23 cellular contexts compared by ENCODE assay signal in genomic region chr10:68047554-68048327, GRCh38. TPM values are rescaled to one million over a fixed set of nuclear protein-coding genes. Genes with fewer than 3 reads are reported as not detected.
DNase-seq lines count a peak whose midpoint lies in the region; ATAC-seq and TF ChIP-seq lines count a peak whose summit lies in the region.
"Had no signal": no experiment of that assay in that cellular context is flagged by ENCODE, and none has a peak within 500 bp of the region (broad histone marks: within the 10 kb centered on the region; RNA-seq: fewer than 3 reads in every experiment).

No MANE protein-coding gene starts in this region.

- H3K27me3 Mint-ChIP-seq in CD4-positive, CD25-positive, alpha-beta regulatory T cell: no peaks in the 10 kb centered on the region
- H3K27me3 Mint-ChIP-seq in activated B cell treated with CpG ODN at 0.5 μM for 24 hours (no peaks in the 10 kb centered on the region), memory B cell (no peaks in the 10 kb centered on the region)

- H3K4me1 ChIP-seq in CD4-positive, CD25-positive, alpha-beta regulatory T cell (ENCODE audit: control insufficient read depth, insufficient read depth, low read length, poor library complexity, severe bottlenecking): peaks cover 5% of the 10 kb centered on the region
- H3K4me1 ChIP-seq in hepatocyte (ENCODE audit: insufficient read depth): no peaks in the 10 kb centered on the region

- no peaks in the 10 kb centered on the region for H3K9me3 ChIP-seq in CD4-positive, CD25-positive, alpha-beta regulatory T cell (ENCODE audit: control insufficient read depth in 2 of 2, low read length in 2 of 2)
- no peaks in the 10 kb centered on the region for H3K9me3 ChIP-seq in hepatocyte (ENCODE audit: low read depth)
- H3K9me3 ChIP-seq: left ventricle myocardium inferior, SK-N-SH, stomach, transverse colon had no signal

- H3K27me3 ChIP-seq in CD4-positive, CD25-positive, alpha-beta regulatory T cell (ENCODE audit: control insufficient read depth, insufficient read depth, low read length): no peaks in the 10 kb centered on the region
- H3K27me3 ChIP-seq in hepatocyte: no peaks in the 10 kb centered on the region
- H3K27me3 ChIP-seq: stomach, transverse colon had no signal

- WGBS in hepatocyte (ENCODE audit: low lambda C conversion rate, missing lambda C conversion rate): 89% methylated on average over 3 of the region's 3 CpGs

- ATAC-seq in CD4-positive, CD25-positive, alpha-beta regulatory T cell (ENCODE audit: low read depth in 2 of 2): no peak
- no peak for ATAC-seq in activated B cell treated with CpG ODN at 0.5 μM for 24 hours (ENCODE audit: low read depth)
- no peak for ATAC-seq in memory B cell (ENCODE audit: low read depth)
- no peak for ATAC-seq in GM19467 (IDR thresholded peaks at IDR 0.05; ENCODE audit: unreplicated experiment)
- ATAC-seq in HG02884 (IDR thresholded peaks at IDR 0.05; ENCODE audit: unreplicated experiment): no peak
- no peak for ATAC-seq in GM18858 (IDR thresholded peaks at IDR 0.05; ENCODE audit: unreplicated experiment)
- ATAC-seq: activated T-cell treated with anti-CD3 and anti-CD28 coated beads, Interleukin-2, amount 50 U/mL, for 4 hours; K562 had no signal

- H2AFZ ChIP-seq in hepatocyte: no peak overlapping the region

- peaks cover 25 to 61% (median 49%) of the 10 kb centered on the region in 4 donors for H3K4me1 Mint-ChIP-seq in CD4-positive, CD25-positive, alpha-beta regulatory T cell
- peaks cover 61% of the 10 kb centered on the region for H3K4me1 Mint-ChIP-seq in activated B cell treated with CpG ODN at 0.5 μM for 24 hours
- H3K4me1 Mint-ChIP-seq in memory B cell: peaks cover 30% of the 10 kb centered on the region

- peaks cover 10% of the 10 kb centered on the region for H3K79me2 ChIP-seq in hepatocyte

- H3K4me3 ChIP-seq in CD4-positive, CD25-positive, alpha-beta regulatory T cell (ENCODE audit: low read depth, low read length): no peak overlapping the region
- no peak overlapping the region for H3K4me3 ChIP-seq in hepatocyte
- H3K4me3 ChIP-seq: K562, left ventricle myocardium inferior, stomach, transverse colon had no signal

- peak overlapping the region in 2 of 3 donors; percentile 63 to 73 for H3K27ac Mint-ChIP-seq in CD4-positive, CD25-positive, alpha-beta regulatory T cell
- H3K27ac Mint-ChIP-seq in activated B cell treated with CpG ODN at 0.5 μM for 24 hours (peak overlapping the region; percentile 50), memory B cell (peak overlapping the region; percentile 57)

- intact Hi-C loops in activated B cell treated with CpG ODN at 0.5 μM for 24 hours (cut with micrococcal nuclease): loop anchor here (2.0 kb wide), 1 partner anchor 27 kb away; the partner anchor contains the start of gene HERC4

- DNase-seq in CD4-positive, CD25-positive, alpha-beta regulatory T cell: no peak
- DNase-seq in H4 (ENCODE audit: low spot score): peak; percentile 5
- DNase-seq in activated B cell treated with CpG ODN at 0.5 μM for 24 hours: no peak
- DNase-seq in memory B cell (ENCODE audit: low spot score in 2 of 2): no peak
- no peak for DNase-seq in hepatocyte (ENCODE audit: low spot score)
- DNase-seq: activated CD4-positive, CD25-positive, alpha-beta regulatory T cell treated with anti-CD3 and anti-CD28 coated beads, Interleukin-2, amount 50 U/mL, for 72 hours; activated CD8-positive, alpha-beta memory T cell treated with anti-CD3 and anti-CD28 coated beads for 24 hours; activated naive CD4-positive, alpha-beta T cell treated with anti-CD3 and anti-CD28 coated beads, Interleukin-2, amount 50 U/mL, for 16 hours; activated T-cell treated with anti-CD3 and anti-CD28 coated beads, Interleukin-2, amount 50 U/mL, for 4 hours; head of caudate nucleus; left ventricle myocardium inferior; MV-4-11; NCI-H1930; NCI-H345; SK-N-SH; stimulated activated CD4-positive, alpha-beta T cell treated with anti-CD3 and anti-CD28 coated beads, Interleukin-4, amount 100 ng/mL, for 24 hours; stomach; T-helper 9 cell; transverse colon had no signal

- POLR2A ChIA-PET in activated B cell treated with CpG ODN at 0.5 μM for 24 hours (lab: Charles Lee): interaction anchor here (0.6 to 0.7 kb wide), 3 partner anchors 9 to 192 kb away, joined by 3 to 11 read pairs (median 5); no protein-coding TSS in a partner anchor

- peaks cover 17% of the 10 kb centered on the region for H3K36me3 Mint-ChIP-seq in CD4-positive, CD25-positive, alpha-beta regulatory T cell
- H3K36me3 Mint-ChIP-seq in activated B cell treated with CpG ODN at 0.5 μM for 24 hours (ENCODE audit: low read depth): peaks cover 15% of the 10 kb centered on the region
- peaks cover 8% of the 10 kb centered on the region for H3K36me3 Mint-ChIP-seq in memory B cell

- TF ChIP-seq CTCF in activated B cell treated with CpG ODN at 0.5 μM for 24 hours (IDR thresholded peaks at IDR 0.05): no peak
- TF ChIP-seq CTCF in hepatocyte (IDR thresholded peaks at IDR 0.05; ENCODE audit: poor library complexity): no peak

- peaks cover 13% of the 10 kb centered on the region for H3K36me3 ChIP-seq in CD4-positive, CD25-positive, alpha-beta regulatory T cell (ENCODE audit: control insufficient read depth, insufficient read depth, low read length)
- no peaks in the 10 kb centered on the region for H3K36me3 ChIP-seq in hepatocyte (replicated peaks; ENCODE audit: insufficient read depth, low read depth)

- peak overlapping the region in 1 of 4 donors; percentile 7 for H3K4me3 Mint-ChIP-seq in CD4-positive, CD25-positive, alpha-beta regulatory T cell
- peak overlapping the region; percentile 52 for H3K4me3 Mint-ChIP-seq in activated B cell treated with CpG ODN at 0.5 μM for 24 hours
- H3K4me3 Mint-ChIP-seq in memory B cell: peak overlapping the region; percentile 9
- H3K4me3 Mint-ChIP-seq: activated T-cell treated with anti-CD3 and anti-CD28 coated beads, Interleukin-2, amount 50 U/mL, for 4 hours had no signal

- CTCF ChIA-PET in activated B cell treated with CpG ODN at 0.5 μM for 24 hours (lab: Charles Lee): no interaction called here

- H3K4me2 ChIP-seq in hepatocyte: no peak overlapping the region
- H3K4me2 ChIP-seq: SK-N-SH had no signal

- no peaks in the 10 kb centered on the region for H4K20me1 ChIP-seq in hepatocyte (ENCODE audit: insufficient read depth, poor library complexity, severe bottlenecking)

- peaks cover 0 to 2% (median 0%) of the 10 kb centered on the region in 7 donors for H3K9me3 Mint-ChIP-seq in CD4-positive, CD25-positive, alpha-beta regulatory T cell
- H3K9me3 Mint-ChIP-seq in activated B cell treated with CpG ODN at 0.5 μM for 24 hours (no peaks in the 10 kb centered on the region), memory B cell (no peaks in the 10 kb centered on the region)
- H3K9me3 Mint-ChIP-seq: activated T-cell treated with anti-CD3 and anti-CD28 coated beads, Interleukin-2, amount 50 U/mL, for 4 hours had no signal

- H3K9me2 ChIP-seq in hepatocyte (replicated peaks; ENCODE audit: insufficient read depth): no peaks in the 10 kb centered on the region
- H3K9me2 ChIP-seq: SK-N-SH had no signal

- H3K27ac ChIP-seq in CD4-positive, CD25-positive, alpha-beta regulatory T cell (ENCODE audit: insufficient read depth, low read length, poor library complexity, severe bottlenecking): no peak overlapping the region
- H3K27ac ChIP-seq in hepatocyte: no peak overlapping the region
- H3K27ac ChIP-seq: left ventricle myocardium inferior, stomach, transverse colon had no signal

RNA-seq across cellular contexts. Expression of gene HERC4, which starts 27.3 kb away (rescaled TPM):
- 69.2 TPM for total RNA-seq in CD4-positive, CD25-positive, alpha-beta regulatory T cell
- polyA plus RNA-seq in CD4-positive, CD25-positive, alpha-beta regulatory T cell: 10 to 100 TPM; 21.6 to 33.4 (median 24.3) TPM
- 24.9 and 28.6 TPM in 2 replicates for total RNA-seq in H4 (2014; rRNA removed; shearing (Covaris generic))
- 65.3 and 84.2 TPM in 2 replicates for total RNA-seq in activated B cell treated with CpG ODN at 0.5 μM for 24 hours
- total RNA-seq in hepatocyte: 46.8 and 54.0 TPM in 2 replicates
- 21.4 and 23.3 TPM in 2 replicates for polyA plus RNA-seq in hepatocyte
